In genomic region chr17:9218068-9218635, GRCh38 we compare ENCODE assay signal across 21 cellular contexts.
DNase-seq lines count a peak whose midpoint lies in the region; ATAC-seq and TF ChIP-seq lines count a peak whose summit lies in the region.
"Had no signal": no experiment of that assay in that cellular context is flagged by ENCODE, and none has a peak within 500 bp of the region (broad histone marks: within the 10 kb centered on the region; RNA-seq: fewer than 3 reads in every experiment).

No MANE protein-coding gene starts in this region.

- no peak for TF ChIP-seq POLR2A in gastroesophageal sphincter (IDR thresholded peaks at IDR 0.05)

- peaks cover 21% of the 10 kb centered on the region for H3K79me1 ChIP-seq in trophoblast cell (ENCODE audit: low read length)

- H3K4me2 ChIP-seq in trophoblast cell (ENCODE audit: low read length), result peak overlapping the region; percentile 4
- H3K4me2 ChIP-seq: BLaER1 had no signal

- H2BK120ac ChIP-seq in trophoblast cell (ENCODE audit: insufficient read depth, low read length, poor library complexity), result peak overlapping the region; percentile 91

- H3K14ac ChIP-seq in trophoblast cell (ENCODE audit: low read length), result peak overlapping the region; percentile 62

- no peaks in the 10 kb centered on the region for H3K79me2 ChIP-seq in trophoblast cell (ENCODE audit: control insufficient read depth, insufficient read depth, low read length, poor library complexity)

- no peaks in the 10 kb centered on the region for H3K4me1 ChIP-seq in right cardiac atrium (ENCODE audit: control insufficient read depth, insufficient read depth, low read length)
- H3K4me1 ChIP-seq in gastroesophageal sphincter, result peaks cover 0 to 58% (median 7%) of the 10 kb centered on the region in 3 donors
- H3K4me1 ChIP-seq in trophoblast cell (ENCODE audit: control insufficient read depth in 1 of 2, insufficient read depth in 2 of 2, low read length in 2 of 2), result peaks cover 29 to 33% of the 10 kb centered on the region in 2 experiments
- H3K4me1 ChIP-seq: foreskin keratinocyte had no signal

- H3K23ac ChIP-seq in trophoblast cell (ENCODE audit: low read length), result no peak overlapping the region

- H3K27ac ChIP-seq in right cardiac atrium (ENCODE audit: low read length), result peak overlapping the region; percentile 1
- peak overlapping the region in 3 of 4 donors; percentile 63 to 91 (median 77) for H3K27ac ChIP-seq in gastroesophageal sphincter
- peak overlapping the region; percentile 84 for H3K27ac ChIP-seq in trophoblast cell (ENCODE audit: low read depth, low read length)
- H3K27ac ChIP-seq: BLaER1, foreskin keratinocyte had no signal

- no peak overlapping the region for H4K12ac ChIP-seq in trophoblast cell (ENCODE audit: low read depth, low read length)

- no peak overlapping the region for H3K9ac ChIP-seq in trophoblast cell (ENCODE audit: low read length)
- H3K9ac ChIP-seq: BLaER1 had no signal

- no peak overlapping the region for H3K4me3 ChIP-seq in right cardiac atrium (ENCODE audit: low read length)
- H3K4me3 ChIP-seq in gastroesophageal sphincter, result no peak overlapping the region
- no peak overlapping the region for H3K4me3 ChIP-seq in trophoblast cell (ENCODE audit: low read depth, low read length)
- H3K4me3 ChIP-seq: BLaER1, lung had no signal

- no peak for TF ChIP-seq CTCF in gastroesophageal sphincter (IDR thresholded peaks at IDR 0.05)

- H3K9me3 ChIP-seq in right cardiac atrium (ENCODE audit: control insufficient read depth, low read length) (no peaks in the 10 kb centered on the region), gastroesophageal sphincter (peaks cover 0 to 14% (median 0%) of the 10 kb centered on the region in 3 donors), trophoblast cell (ENCODE audit: insufficient read depth, low read depth, low read length) (peaks cover 3% of the 10 kb centered on the region)

- no peak for TF ChIP-seq EP300 in gastroesophageal sphincter (IDR thresholded peaks at IDR 0.05)

- H4K91ac ChIP-seq in trophoblast cell (ENCODE audit: low read depth, low read length), result peak overlapping the region; percentile 93

- peak overlapping the region; percentile 31 for H4K8ac ChIP-seq in trophoblast cell (ENCODE audit: low read depth, low read length)

- ATAC-seq in right cardiac atrium (peak in 1 of 2 donors; percentile 7), left ventricle myocardium superior (no peak), gastroesophageal sphincter (no peak), GM21825 (IDR thresholded peaks at IDR 0.05; ENCODE audit: unreplicated experiment) (no peak)
- ATAC-seq: activated CD8-positive, alpha-beta memory T cell treated with anti-CD3 and anti-CD28 coated beads, Interleukin-2, amount 10 ng/mL, durations not matched to agents 7 days and 5 days; naive thymus-derived CD4-positive, alpha-beta T cell had no signal

- DNase-seq in right cardiac atrium, result peak in 1 of 3 donors; percentile 30
- DNase-seq in left ventricle myocardium superior, result no peak
- peak; percentile 33 to 50 for DNase-seq in trophoblast cell
- DNase-seq in ureter (ENCODE audit: low spot score), result no peak
- DNase-seq in NCI-H2227 (lab: John Stamatoyannopoulos, UW; ENCODE audit: unreplicated experiment), result no peak
- DNase-seq in NOMO-1 (lab: John Stamatoyannopoulos, UW; ENCODE audit: unreplicated experiment in 2 of 2), result no peak
- DNase-seq: activated CD4-positive, alpha-beta T cell treated with anti-CD3 and anti-CD28 coated beads for 4 hours; activated CD8-positive, alpha-beta memory T cell treated with anti-CD3 and anti-CD28 coated beads, Interleukin-2, amount 10 ng/mL, durations not matched to agents 7 days and 5 days; activated naive CD8-positive, alpha-beta T cell treated with anti-CD3 and anti-CD28 coated beads for 36 hours; Calu3; hypothalamus; naive thymus-derived CD4-positive, alpha-beta T cell; NCI-H1092 treated with DMSO at 0.1 percent for 48 hours; NCI-H510A; RPMI8226; stimulated activated CD4-positive, alpha-beta T cell treated with anti-CD3 and anti-CD28 coated beads, Interleukin-4, amount 100 ng/mL, for 1 hour had no signal

- 83% methylated on average over 8 of the region's 8 CpGs for WGBS in right cardiac atrium
- WGBS in gastroesophageal sphincter (ENCODE audit: low coverage in 1 of 2), 2 donors, result 85 to 97% methylated on average over 5 of the region's 8 CpGs
- WGBS in trophoblast cell (ENCODE audit: extremely low coverage, insufficient coverage, insufficient read length), result no CpG with 5 or more reads among the region's 8 CpGs

- H2AK5ac ChIP-seq in trophoblast cell (ENCODE audit: low read length), result peak overlapping the region; percentile 75

- H3K36me3 ChIP-seq in gastroesophageal sphincter (peaks cover 0 to 33% of the 10 kb centered on the region in 2 donors), trophoblast cell (ENCODE audit: control insufficient read depth in 1 of 2, insufficient read depth in 2 of 2, low read length in 2 of 2) (no peaks in the 10 kb centered on the region)
- H3K36me3 ChIP-seq: BLaER1 had no signal

- no peaks in the 10 kb centered on the region for H3K27me3 ChIP-seq in right cardiac atrium (ENCODE audit: control insufficient read depth, insufficient read depth)
- no peaks in the 10 kb centered on the region for H3K27me3 ChIP-seq in gastroesophageal sphincter
- no peaks in the 10 kb centered on the region for H3K27me3 ChIP-seq in trophoblast cell (ENCODE audit: insufficient read depth, low read length)
- H3K27me3 ChIP-seq: BLaER1, foreskin keratinocyte had no signal

- H3K4ac ChIP-seq in trophoblast cell (ENCODE audit: low read depth, low read length), result peak overlapping the region; percentile 32

- peak overlapping the region; percentile 90 for H2BK12ac ChIP-seq in trophoblast cell (ENCODE audit: low read length)

- intact Hi-C loops in right cardiac atrium (cut with DNase I) (no loop called here), left ventricle myocardium superior (cut with micrococcal nuclease) (no loop called here)

- no peak overlapping the region for H2AFZ ChIP-seq in trophoblast cell (ENCODE audit: insufficient read depth, low read length, poor library complexity)

- H3K18ac ChIP-seq in trophoblast cell (ENCODE audit: low read length), result peak overlapping the region; percentile 37

- peak overlapping the region; percentile 80 for H2BK5ac ChIP-seq in trophoblast cell (ENCODE audit: low read depth, low read length, poor library complexity)

Comparison
In these comparisons a context has a peak if more than half of its experiments do, and no peak if none do; other contexts are left out.
1. DNase-seq: peak in trophoblast cell (2 of 2); none in left ventricle myocardium superior (single experiment), ureter (single experiment), NCI-H2227 (single experiment) and NOMO-1 (0 of 2).
2. H3K27ac ChIP-seq: peak in every context shown above with its lines; median percentile 84 in trophoblast cell; 77 in gastroesophageal sphincter; 1 in right cardiac atrium.